In genomic region chr7:71865169-71865568, GRCh38 we compare ENCODE assay signal across 33 cellular contexts.
"Had no signal": no experiment of that assay in that cellular context is flagged by ENCODE, and none has a peak within 500 bp of the region (broad histone marks: within the 10 kb centered on the region; RNA-seq: fewer than 3 reads in every experiment).

No MANE protein-coding gene starts in this region.

- H3K4me3 ChIP-seq: MG63, PC-9, SJCRH30, SK-N-MC had no signal

- H3K27ac ChIP-seq: KMS-11, PC-9, RWPE1, SJCRH30, SK-N-MC had no signal

- H3K27me3 ChIP-seq: MG63, SJCRH30 had no signal

- H2AFZ ChIP-seq: PC-9 had no signal

- H3K9me3 ChIP-seq: MG63, SJCRH30 had no signal

- H3K9ac ChIP-seq: KMS-11 had no signal

- H3K4me1 ChIP-seq: SJCRH30 had no signal

- H3K36me3 ChIP-seq: MG63, SJCRH30 had no signal

- ATAC-seq: Panc1, Right ventricle myocardium inferior, SK-N-SH treated with all-trans-retinoic acid at 6 μM for 48 hours had no signal

- DNase-seq: Karpas-422, MG63, NCI-H1048, NCI-H1092 treated with DMSO at 0.1 percent for 48 hours, NCI-H1105 treated with DMSO at 0.1 percent for 48 hours, NCI-H1417, NCI-H1436, NCI-H146, NCI-H1694, NCI-H187, NCI-H1930, NCI-H2029 treated with DMSO at 0.1 percent for 48 hours, NCI-H2081 treated with DMSO at 0.1 percent for 48 hours, NCI-H2107, NCI-H2171, NCI-H226, NCI-H446 treated with DMSO at 0.1 percent for 48 hours, NCI-H510A, NCI-H524, NCI-H526, NCI-H69, NCI-H748 treated with DMSO at 0.1 percent for 48 hours, NCI-H82, PC-9, SHP77, SIG-M5, SJCRH30 had no signal

- H3K4me2 ChIP-seq: KMS-11, PC-9 had no signal
